Comparison of ENCODE assay signal across 11 cellular contexts in genomic region chr15:47822066-47822465, GRCh38.
"Had no signal": no experiment of that assay in that cellular context is flagged by ENCODE, and none has a peak within 500 bp of the region (broad histone marks: within the 10 kb centered on the region; RNA-seq: fewer than 3 reads in every experiment).

No MANE protein-coding gene starts in this region.

- H3K36me3 Mint-ChIP-seq: activated naive CD8-positive, alpha-beta T cell treated with anti-CD3 and anti-CD28 coated beads for 36 hours had no signal

- H3K27ac ChIP-seq: SJSA1, transverse colon had no signal

- H3K9me3 ChIP-seq: SJSA1, transverse colon had no signal

- H3K27ac Mint-ChIP-seq: activated CD4-positive, alpha-beta memory T cell treated with anti-CD3 and anti-CD28 coated beads, Interleukin-2, amount 10 ng/mL, durations not matched to agents 7 days and 5 days; activated naive CD8-positive, alpha-beta T cell treated with anti-CD3 and anti-CD28 coated beads for 36 hours had no signal

- DNase-seq: activated CD4-positive, alpha-beta memory T cell treated with anti-CD3 and anti-CD28 coated beads, Interleukin-2, amount 10 ng/mL, durations not matched to agents 7 days and 5 days; activated CD4-positive, alpha-beta T cell treated with anti-CD3 and anti-CD28 coated beads for 1 hour; activated gamma-delta T cell treated with Interleukin-2 at 50 U/mL for 16 hours; activated naive CD8-positive, alpha-beta T cell treated with anti-CD3 and anti-CD28 coated beads for 36 hours; activated T-cell treated with anti-CD3 and anti-CD28 coated beads, Interleukin-2, amount 50 U/mL, for 48 hours; effector CD4-positive, alpha-beta T cell; hippocampal formation; transverse colon had no signal

- H3K9me3 Mint-ChIP-seq: activated CD4-positive, alpha-beta memory T cell treated with anti-CD3 and anti-CD28 coated beads, Interleukin-2, amount 10 ng/mL, durations not matched to agents 7 days and 5 days; activated naive CD8-positive, alpha-beta T cell treated with anti-CD3 and anti-CD28 coated beads for 36 hours; neural crest cell had no signal

- H3K4me3 Mint-ChIP-seq: activated CD4-positive, alpha-beta memory T cell treated with anti-CD3 and anti-CD28 coated beads, Interleukin-2, amount 10 ng/mL, durations not matched to agents 7 days and 5 days; activated naive CD8-positive, alpha-beta T cell treated with anti-CD3 and anti-CD28 coated beads for 36 hours; neural crest cell had no signal

- H3K27me3 ChIP-seq: SJSA1, transverse colon had no signal

- H3K4me3 ChIP-seq: SJSA1, skin epidermis, transverse colon had no signal

- H3K4me1 Mint-ChIP-seq: activated CD4-positive, alpha-beta memory T cell treated with anti-CD3 and anti-CD28 coated beads, Interleukin-2, amount 10 ng/mL, durations not matched to agents 7 days and 5 days; activated naive CD8-positive, alpha-beta T cell treated with anti-CD3 and anti-CD28 coated beads for 36 hours had no signal

- H3K36me3 ChIP-seq: SJSA1, transverse colon had no signal
